In the genomic region with DNA sequence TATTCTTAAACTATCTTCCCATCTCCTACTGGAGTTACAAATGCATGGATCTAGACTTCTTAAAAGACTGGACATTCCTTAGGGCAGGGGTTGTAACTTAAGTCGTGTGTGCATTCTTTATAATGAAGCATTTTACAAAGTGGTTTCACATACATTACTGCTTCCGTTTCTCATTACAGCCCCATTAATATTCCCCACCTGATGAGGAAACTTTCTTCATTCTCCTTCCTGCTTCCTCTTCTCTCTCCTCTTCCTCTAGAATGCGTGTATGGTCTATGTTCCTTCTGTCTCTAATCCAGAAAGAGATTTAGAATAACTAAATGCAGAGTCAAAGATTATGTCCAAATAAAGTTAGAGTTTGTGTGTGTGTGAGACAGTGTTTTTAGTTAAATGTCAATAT, we compare ENCODE assay signal across 9 cellular contexts. TPM values are rescaled to one million over a fixed set of nuclear protein-coding genes. Genes with fewer than 3 reads are reported as not detected.
DNase-seq lines count a peak whose midpoint lies in the region; ATAC-seq, FAIRE-seq and TF ChIP-seq lines count a peak whose summit lies in the region.
"Had no signal": no experiment of that assay in that cellular context is flagged by ENCODE, and none has a peak within 500 bp of the region (broad histone marks: within the 10 kb centered on the region; RNA-seq: fewer than 3 reads in every experiment).

No MANE protein-coding gene starts in this region.

- peak overlapping the region; percentile 93 for H3K9ac ChIP-seq in BLaER1
- no peak overlapping the region for H3K9ac ChIP-seq in astrocyte (ENCODE audit: low read length)

- H3K4me3 ChIP-seq in BLaER1, result peak overlapping the region; percentile 99; the same call in 1 of the 2 replicates
- H3K4me3 ChIP-seq in astrocyte (ENCODE audit: insufficient read depth, low read depth, low read length), result no peak overlapping the region

- H3K27me3 ChIP-seq in BLaER1 (no peaks in the 10 kb centered on the region), astrocyte (ENCODE audit: insufficient read depth, low read length) (no peaks in the 10 kb centered on the region)

- no peak overlapping the region for H3K4me3 Mint-ChIP-seq in astrocyte (ENCODE audit: unreplicated experiment)
- H3K4me3 Mint-ChIP-seq in natural killer cell treated with Interleukin-12 subunit alpha and Interleukin-12 subunit beta and Interleukin-15 and Interleukin-18, amount 100 ng/mL, for 72 hours, result peak overlapping the region; percentile 92

- peak overlapping the region; percentile 94 for H3K4me2 ChIP-seq in BLaER1
- H3K4me2 ChIP-seq in astrocyte (ENCODE audit: low read length), result no peak overlapping the region

- no peaks in the 10 kb centered on the region for H3K36me3 Mint-ChIP-seq in astrocyte (ENCODE audit: low read depth, unreplicated experiment)
- H3K36me3 Mint-ChIP-seq in natural killer cell treated with Interleukin-12 subunit alpha and Interleukin-12 subunit beta and Interleukin-15 and Interleukin-18, amount 100 ng/mL, for 72 hours, result peaks cover 22% of the 10 kb centered on the region

- peaks cover 19% of the 10 kb centered on the region for H3K36me3 ChIP-seq in BLaER1
- H3K36me3 ChIP-seq in KOPT-K1 (ENCODE audit: insufficient read depth, low read length), result peaks cover 5% of the 10 kb centered on the region; the same call in 1 of the 2 replicates
- peaks cover 6% of the 10 kb centered on the region for H3K36me3 ChIP-seq in astrocyte (ENCODE audit: insufficient read depth, low read length)

- intact Hi-C loops in posterior cingulate gyrus (cut with DNase I), result no loop called here

- H3K27ac ChIP-seq in BLaER1, result peak overlapping the region; percentile 93
- H3K27ac ChIP-seq in KOPT-K1 (ENCODE audit: low read depth, low read length, poor library complexity, severe bottlenecking), result peak overlapping the region; percentile 90
- H3K27ac ChIP-seq in astrocyte (ENCODE audit: low read depth, low read length), result peak overlapping the region; percentile 94

- peak overlapping the region; percentile 96 for H3K27ac Mint-ChIP-seq in astrocyte (ENCODE audit: unreplicated experiment)
- H3K27ac Mint-ChIP-seq in natural killer cell treated with Interleukin-12 subunit alpha and Interleukin-12 subunit beta and Interleukin-15 and Interleukin-18, amount 100 ng/mL, for 72 hours, result peak overlapping the region; percentile 94 to 99

- no peak for FAIRE-seq in astrocyte (lab: Jason Lieb, UNC)

- TF ChIP-seq CTCF in astrocyte (IDR thresholded peaks at IDR 0.05; ENCODE audit: insufficient read depth, low read depth, low read length), result no peak

- no peak for ATAC-seq in natural killer cell treated with Interleukin-12 subunit alpha and Interleukin-12 subunit beta and Interleukin-15 and Interleukin-18, amount 100 ng/mL, for 72 hours
- ATAC-seq in GM18517 (IDR thresholded peaks at IDR 0.05; ENCODE audit: unreplicated experiment) (no peak), HG02938 (IDR thresholded peaks at IDR 0.05; ENCODE audit: unreplicated experiment) (no peak)

- H2AFZ ChIP-seq in astrocyte (ENCODE audit: low read depth, low read length), result no peak overlapping the region

- H3K9me3 ChIP-seq in BLaER1 (no peaks in the 10 kb centered on the region), KOPT-K1 (ENCODE audit: insufficient read depth, low read length, poor library complexity, severe bottlenecking) (no peaks in the 10 kb centered on the region), astrocyte (ENCODE audit: insufficient read depth, low read depth, low read length) (no peaks in the 10 kb centered on the region)

- no peaks in the 10 kb centered on the region for H3K27me3 Mint-ChIP-seq in astrocyte (ENCODE audit: low read depth, unreplicated experiment)
- no peaks in the 10 kb centered on the region for H3K27me3 Mint-ChIP-seq in natural killer cell treated with Interleukin-12 subunit alpha and Interleukin-12 subunit beta and Interleukin-15 and Interleukin-18, amount 100 ng/mL, for 72 hours

- H3K4me1 Mint-ChIP-seq in astrocyte (ENCODE audit: low read depth, unreplicated experiment), result peaks cover 33% of the 10 kb centered on the region
- peaks cover 49 to 51% of the 10 kb centered on the region in 2 donors for H3K4me1 Mint-ChIP-seq in natural killer cell treated with Interleukin-12 subunit alpha and Interleukin-12 subunit beta and Interleukin-15 and Interleukin-18, amount 100 ng/mL, for 72 hours (ENCODE audit: low read depth in 2 of 2)

- DNase-seq in astrocyte (ENCODE audit: low read depth), result no peak
- no peak for DNase-seq in natural killer cell treated with Interleukin-12 subunit alpha and Interleukin-12 subunit beta and Interleukin-15 and Interleukin-18, amount 100 ng/mL, for 72 hours (ENCODE audit: low spot score)
- DNase-seq in DMS53 treated with DMSO at 0.1 percent for 48 hours (lab: John Stamatoyannopoulos, UW; ENCODE audit: unreplicated experiment), result no peak
- no peak for DNase-seq in posterior cingulate gyrus
- DNase-seq: NCI-H1105 treated with DMSO at 0.1 percent for 48 hours had no signal

- peaks cover 79% of the 10 kb centered on the region for H3K4me1 ChIP-seq in BLaER1
- H3K4me1 ChIP-seq in astrocyte (ENCODE audit: insufficient read depth, low read length), result peaks cover 38% of the 10 kb centered on the region

- H3K9me3 Mint-ChIP-seq in astrocyte (ENCODE audit: unreplicated experiment), result no peaks in the 10 kb centered on the region
- no peaks in the 10 kb centered on the region for H3K9me3 Mint-ChIP-seq in natural killer cell treated with Interleukin-12 subunit alpha and Interleukin-12 subunit beta and Interleukin-15 and Interleukin-18, amount 100 ng/mL, for 72 hours

- peaks cover 32% of the 10 kb centered on the region for H3K79me2 ChIP-seq in astrocyte (ENCODE audit: insufficient read depth, low read length)

- peaks cover 30% of the 10 kb centered on the region for H4K20me1 ChIP-seq in BLaER1
- H4K20me1 ChIP-seq in astrocyte (ENCODE audit: insufficient read depth, low read length), result peaks cover 30% of the 10 kb centered on the region

RNA-seq across cellular contexts. Expression of gene CAP1, which starts 1.8 kb away (rescaled TPM):
- 929 and 930 TPM in 2 replicates for total RNA-seq in astrocyte
- 100 to 1,000 TPM; 423 to 738 TPM for total RNA-seq in natural killer cell treated with Interleukin-12 subunit alpha and Interleukin-12 subunit beta and Interleukin-15 and Interleukin-18, amount 100 ng/mL, for 72 hours

RNA-seq across cellular contexts. Expression of gene PPT1, which starts 58.4 kb away (rescaled TPM):
- total RNA-seq in astrocyte, result 33.1 and 37.0 TPM in 2 replicates
- total RNA-seq in natural killer cell treated with Interleukin-12 subunit alpha and Interleukin-12 subunit beta and Interleukin-15 and Interleukin-18, amount 100 ng/mL, for 72 hours, result 10 to 100 TPM; 42.3 to 64.0 TPM
